Comparison of ENCODE assay signal across 12 cellular contexts in the genomic region with DNA sequence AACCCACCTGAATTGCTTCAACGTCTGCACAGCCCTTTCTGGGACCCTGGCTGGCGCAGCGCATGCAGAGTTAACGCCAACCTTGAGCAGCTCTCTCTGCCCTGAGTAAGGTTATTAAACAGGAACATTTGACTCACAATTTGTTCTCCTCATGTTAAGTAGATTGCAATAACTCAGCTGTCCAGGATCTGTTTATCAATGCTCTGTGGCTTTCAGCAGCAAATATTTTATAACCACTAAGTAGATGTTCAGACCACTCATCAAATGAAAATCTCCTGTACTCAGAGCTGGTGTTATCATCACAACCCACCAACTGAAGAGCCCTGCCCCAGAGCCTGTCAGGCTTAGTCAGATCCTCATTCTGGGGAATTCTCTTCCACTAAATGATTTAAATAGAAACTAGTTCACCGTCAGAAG.
DNase-seq lines count a peak whose midpoint lies in the region; ATAC-seq and TF ChIP-seq lines count a peak whose summit lies in the region.
"Had no signal": no experiment of that assay in that cellular context is flagged by ENCODE, and none has a peak within 500 bp of the region (broad histone marks: within the 10 kb centered on the region; RNA-seq: fewer than 3 reads in every experiment).

No MANE protein-coding gene starts in this region.

- H3K4me2 ChIP-seq in MM.1S (ENCODE audit: low read depth, low read length): no peak overlapping the region

- no peak overlapping the region for H2AFZ ChIP-seq in MM.1S (ENCODE audit: low read length)

- ATAC-seq in GM18520 (IDR thresholded peaks at IDR 0.05; ENCODE audit: unreplicated experiment): peak; percentile 47
- ATAC-seq in HG03439 (IDR thresholded peaks at IDR 0.05; ENCODE audit: unreplicated experiment): no peak
- no peak for ATAC-seq in GM18873 (IDR thresholded peaks at IDR 0.05; ENCODE audit: low FRiP score, unreplicated experiment)

- TF ChIP-seq CTCF in progenitor cell of endocrine pancreas (IDR thresholded peaks at IDR 0.05; ENCODE audit: unreplicated experiment): no peak
- TF ChIP-seq CTCF in MM.1S (IDR thresholded peaks at IDR 0.05; ENCODE audit: low read length): no peak

- H3K27me3 Mint-ChIP-seq in progenitor cell of endocrine pancreas: no peaks in the 10 kb centered on the region

- H3K9ac ChIP-seq in MM.1S (ENCODE audit: low read length): no peak overlapping the region

- H3K27ac Mint-ChIP-seq in progenitor cell of endocrine pancreas: peak overlapping the region; percentile 6
- H3K27ac Mint-ChIP-seq: activated T-helper 1 cell treated with anti-CD3 and anti-CD28 coated beads, Interleukin-12 subunit alpha, Interleukin-12 subunit beta, Interleukin-2, Interleukin-4 antibody, amounts not matched to agents 30 ng/mL and 10 ng/mL and 1 ng/mL, durations not matched to agents 14 hours and 24 hours and 36 hours; T-helper 1 cell treated with Interleukin-12 subunit alpha and Interleukin-12 subunit beta and Interleukin-4 antibody, amounts not matched to agents 30 μg/mL and 1 μg/mL, for 36 hours had no signal

- H3K9me3 Mint-ChIP-seq in progenitor cell of endocrine pancreas (ENCODE audit: low read depth): no peaks in the 10 kb centered on the region
- H3K9me3 Mint-ChIP-seq: activated T-helper 1 cell treated with anti-CD3 and anti-CD28 coated beads, Interleukin-12 subunit alpha, Interleukin-12 subunit beta, Interleukin-2, Interleukin-4 antibody, amounts not matched to agents 30 ng/mL and 10 ng/mL and 1 ng/mL, durations not matched to agents 14 hours and 24 hours and 36 hours; T-helper 1 cell treated with Interleukin-12 subunit alpha and Interleukin-12 subunit beta and Interleukin-4 antibody, amounts not matched to agents 30 μg/mL and 1 μg/mL, for 36 hours had no signal

- H3K4me1 Mint-ChIP-seq in progenitor cell of endocrine pancreas (ENCODE audit: low read depth): peaks cover 8% of the 10 kb centered on the region

- H3K27ac ChIP-seq in epithelial cell of prostate (no peak overlapping the region), MM.1S (ENCODE audit: low read length) (no peak overlapping the region)

- no peaks in the 10 kb centered on the region for H3K36me3 ChIP-seq in MM.1S (replicated peaks; ENCODE audit: insufficient read depth, low read length)

- H3F3A ChIP-seq in MM.1S (ENCODE audit: insufficient read depth, low read length): no peaks in the 10 kb centered on the region

- H3K4me3 Mint-ChIP-seq in progenitor cell of endocrine pancreas (ENCODE audit: low read depth): no peak overlapping the region
- H3K4me3 Mint-ChIP-seq: activated T-helper 1 cell treated with anti-CD3 and anti-CD28 coated beads, Interleukin-12 subunit alpha, Interleukin-12 subunit beta, Interleukin-2, Interleukin-4 antibody, amounts not matched to agents 30 ng/mL and 10 ng/mL and 1 ng/mL, durations not matched to agents 14 hours and 24 hours and 36 hours; T-helper 1 cell treated with Interleukin-12 subunit alpha and Interleukin-12 subunit beta and Interleukin-4 antibody, amounts not matched to agents 30 μg/mL and 1 μg/mL, for 36 hours had no signal

- DNase-seq in NCI-H2029 (lab: John Stamatoyannopoulos, UW) (peak; percentile 44), epithelial cell of prostate (ENCODE audit: low read depth, low spot score) (peak; percentile 54), progenitor cell of endocrine pancreas (ENCODE audit: low spot score, unreplicated experiment) (no peak), MM.1S (no peak)
- no peak for DNase-seq in stimulated activated CD4-positive, alpha-beta T cell treated with anti-CD3 and anti-CD28 coated beads, Interleukin-12 subunit alpha, Interleukin-12 subunit beta, amount 100 ng/mL, for 4 hours
- DNase-seq: GF-D8, NCI-H1694 had no signal

- no peaks in the 10 kb centered on the region for H3K9me3 ChIP-seq in MM.1S (replicated peaks; ENCODE audit: insufficient read depth, low read length)

- H3K36me3 Mint-ChIP-seq in progenitor cell of endocrine pancreas (ENCODE audit: insufficient read depth): no peaks in the 10 kb centered on the region

- no peaks in the 10 kb centered on the region for H3K4me1 ChIP-seq in MM.1S (ENCODE audit: low read length)

- no peaks in the 10 kb centered on the region for H3K79me2 ChIP-seq in MM.1S (ENCODE audit: low read length)

- H4K20me1 ChIP-seq in MM.1S (ENCODE audit: insufficient read depth, low read length): no peaks in the 10 kb centered on the region

- H3K27me3 ChIP-seq in MM.1S (replicated peaks; ENCODE audit: insufficient read depth, low read length): no peaks in the 10 kb centered on the region

- no peaks in the 10 kb centered on the region for H3K9me2 ChIP-seq in MM.1S (replicated peaks; ENCODE audit: insufficient read depth, low read length)

- H3K4me3 ChIP-seq in MM.1S (ENCODE audit: low read length): no peak overlapping the region

Comparison
In these comparisons a context has a peak if more than half of its experiments do, and no peak if none do; other contexts are left out.
1. DNase-seq: peak in NCI-H2029 (single experiment) and epithelial cell of prostate (single experiment); none in progenitor cell of endocrine pancreas (single experiment), stimulated activated CD4-positive, alpha-beta T cell treated with anti-CD3 and anti-CD28 coated beads, Interleukin-12 subunit alpha, Interleukin-12 subunit beta, amount 100 ng/mL, for 4 hours (single experiment) and MM.1S (single experiment).